In the genomic region with DNA sequence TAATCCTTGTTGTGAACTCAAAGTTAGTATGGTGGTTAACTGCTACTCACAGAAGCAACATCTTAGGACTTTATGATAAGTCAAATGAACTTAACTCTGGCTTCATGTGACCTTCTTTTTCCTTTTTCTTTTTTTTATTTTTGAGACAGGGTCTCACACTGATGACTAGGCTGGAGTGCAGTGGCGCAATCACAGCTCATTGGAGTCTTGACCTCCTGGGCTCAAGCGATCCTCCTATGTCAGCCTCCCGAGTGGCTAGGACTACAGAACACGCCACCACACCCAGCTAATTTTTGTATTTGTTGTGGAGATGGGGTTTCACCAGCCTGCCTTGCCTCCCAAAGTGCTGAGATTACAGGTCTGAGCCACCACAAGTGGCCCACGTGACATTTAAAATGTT, we compare ENCODE assay signal across 31 cellular contexts.
"Had no signal": no experiment of that assay in that cellular context is flagged by ENCODE, and none has a peak within 500 bp of the region (broad histone marks: within the 10 kb centered on the region; RNA-seq: fewer than 3 reads in every experiment).

No MANE protein-coding gene starts in this region.

- H3K4me3 ChIP-seq: left ventricle myocardium inferior, mucosa of descending colon, pancreas, prostate gland, sigmoid colon, stomach, testis, thyroid gland, transverse colon, upper lobe of left lung, vagina had no signal

- H3K9me3 ChIP-seq: left ventricle myocardium inferior, mucosa of descending colon, pancreas, prostate gland, sigmoid colon, stomach, testis, thyroid gland, transverse colon, upper lobe of left lung, vagina had no signal

- H3K4me1 Mint-ChIP-seq: nephron, neural crest cell had no signal

- FAIRE-seq: islet of Langerhans, kidney, pancreas, small intestine had no signal

- H3K27ac ChIP-seq: left ventricle myocardium inferior, prostate gland, sigmoid colon, stomach, testis, thyroid gland, transverse colon, upper lobe of left lung, vagina had no signal

- ATAC-seq: mucosa of descending colon; naive thymus-derived CD8-positive, alpha-beta T cell; pancreas; right cardiac atrium; stimulated activated naive B cell treated with anti-CD40 and anti-IgM and Interleukin-4, amounts not matched to agents 10 μg/mL and 1 μg/mL and 100 μg/mL, for 72 hours; stimulated activated naive CD8-positive, alpha-beta T cell treated with anti-CD3 and anti-CD28 coated beads, Interleukin-15, Interleukin-2, amounts not matched to agents 100 U/mL and 50 U/mL, for 24 hours had no signal

- H3K9me3 Mint-ChIP-seq: immature natural killer cell; memory B cell; naive thymus-derived CD8-positive, alpha-beta T cell; nephron; neural crest cell; stimulated activated naive B cell treated with anti-CD40 and anti-IgM and Interleukin-4, amounts not matched to agents 10 μg/mL and 1 μg/mL and 100 μg/mL, for 72 hours had no signal

- H3K27me3 ChIP-seq: pancreas, sigmoid colon, stomach, testis, thyroid gland, transverse colon, upper lobe of left lung, vagina had no signal

- H3K4me1 ChIP-seq: prostate gland, testis had no signal

- DNase-seq: hypothalamus; immature natural killer cell; kidney; left ventricle myocardium inferior; midbrain; mucosa of descending colon; naive thymus-derived CD8-positive, alpha-beta T cell; nucleus accumbens; pancreas; posterior cingulate gyrus; retina; right cardiac atrium; sigmoid colon; small intestine; stimulated activated CD4-positive, alpha-beta T cell treated with anti-CD3 and anti-CD28 coated beads, Interleukin-1b, Interleukin-23, amount 100 ng/mL, for 48 hours; stimulated activated CD4-positive, alpha-beta T cell treated with anti-CD3 and anti-CD28 coated beads, Interleukin-2, amount 100 ng/mL, for 48 hours; stimulated activated CD4-positive, alpha-beta T cell treated with anti-CD3 and anti-CD28 coated beads, Interleukin-4, amount 100 ng/mL, for 4 hours; stimulated activated CD8-positive, alpha-beta memory T cell treated with anti-CD3 and anti-CD28 coated beads, Interleukin-4, amount 100 ng/mL, for 48 hours; stimulated activated naive B cell treated with anti-CD40 and anti-IgM and Interleukin-4, amounts not matched to agents 10 μg/mL and 1 μg/mL and 100 μg/mL, for 72 hours; stimulated activated naive CD8-positive, alpha-beta T cell treated with anti-CD3 and anti-CD28 coated beads, Interleukin-15, Interleukin-2, amounts not matched to agents 100 U/mL and 50 U/mL, for 24 hours; stomach; testis; thyroid gland; transverse colon; upper lobe of left lung had no signal

- H3K4me3 Mint-ChIP-seq: immature natural killer cell; memory B cell; naive thymus-derived CD8-positive, alpha-beta T cell; nephron; neural crest cell; stimulated activated naive B cell treated with anti-CD40 and anti-IgM and Interleukin-4, amounts not matched to agents 10 μg/mL and 1 μg/mL and 100 μg/mL, for 72 hours had no signal

- H3K27ac Mint-ChIP-seq: immature natural killer cell; memory B cell; nephron; stimulated activated naive B cell treated with anti-CD40 and anti-IgM and Interleukin-4, amounts not matched to agents 10 μg/mL and 1 μg/mL and 100 μg/mL, for 72 hours had no signal
